In genomic region chr6:26577720-26578072, GRCh38 we compare ENCODE assay signal across 9 cellular contexts. TPM values are rescaled to one million over a fixed set of nuclear protein-coding genes. Genes with fewer than 3 reads are reported as not detected.
A peak's percentile ranks its signal among the peaks of the same experiment; 100 is the strongest.
DNase-seq lines count a peak whose midpoint lies in the region; ATAC-seq and TF ChIP-seq lines count a peak whose summit lies in the region.
"Had no signal": no experiment of that assay in that cellular context is flagged by ENCODE, and none has a peak within 500 bp of the region (broad histone marks: within the 10 kb centered on the region; RNA-seq: fewer than 3 reads in every experiment).

No MANE protein-coding gene starts in this region.

- peaks cover 30% of the 10 kb centered on the region for H3K4me1 Mint-ChIP-seq in activated CD8-positive, alpha-beta memory T cell treated with anti-CD3 and anti-CD28 coated beads, Interleukin-2, amount 10 ng/mL, durations not matched to agents 7 days and 5 days
- H3K4me1 Mint-ChIP-seq in activated CD8-positive, alpha-beta T cell treated with anti-CD3 and anti-CD28 coated beads, Interleukin-2, amount 10 ng/mL, durations not matched to agents 7 days and 5 days (ENCODE audit: low read depth): peaks cover 28% of the 10 kb centered on the region

- POLR2A ChIA-PET in activated CD8-positive, alpha-beta T cell treated with anti-CD3 and anti-CD28 coated beads, Interleukin-2, amount 10 ng/mL, durations not matched to agents 7 days and 5 days (lab: Charles Lee): interaction anchor here (0.9 kb wide), 1 partner anchor 305 kb away, joined by 3 read pairs; a partner anchor contains a TSS

- H4K20me1 ChIP-seq in hepatocyte (ENCODE audit: insufficient read depth, poor library complexity, severe bottlenecking): no peaks in the 10 kb centered on the region

- H3K27me3 ChIP-seq in hepatocyte (peaks cover 7% of the 10 kb centered on the region), spleen (replicated peaks in 1 of 7) (peaks cover 0 to 33% (median 9%) of the 10 kb centered on the region in 7 donors)

- peak overlapping the region; percentile 29 for H2AFZ ChIP-seq in hepatocyte

- peaks cover 4% of the 10 kb centered on the region for H3K36me3 Mint-ChIP-seq in activated CD8-positive, alpha-beta memory T cell treated with anti-CD3 and anti-CD28 coated beads, Interleukin-2, amount 10 ng/mL, durations not matched to agents 7 days and 5 days
- peaks cover 5% of the 10 kb centered on the region for H3K36me3 Mint-ChIP-seq in activated CD8-positive, alpha-beta T cell treated with anti-CD3 and anti-CD28 coated beads, Interleukin-2, amount 10 ng/mL, durations not matched to agents 7 days and 5 days (ENCODE audit: low read depth)

- H3K79me2 ChIP-seq in hepatocyte: no peaks in the 10 kb centered on the region

- peaks cover 7% of the 10 kb centered on the region for H3K9me3 Mint-ChIP-seq in activated CD8-positive, alpha-beta memory T cell treated with anti-CD3 and anti-CD28 coated beads, Interleukin-2, amount 10 ng/mL, durations not matched to agents 7 days and 5 days (ENCODE audit: low read depth)
- no peaks in the 10 kb centered on the region for H3K9me3 Mint-ChIP-seq in activated CD8-positive, alpha-beta T cell treated with anti-CD3 and anti-CD28 coated beads, Interleukin-2, amount 10 ng/mL, durations not matched to agents 7 days and 5 days (ENCODE audit: insufficient read depth)

- no peaks in the 10 kb centered on the region for H3K36me3 ChIP-seq in hepatocyte (replicated peaks; ENCODE audit: insufficient read depth, low read depth)
- H3K36me3 ChIP-seq in spleen: no peaks in the 10 kb centered on the region

- WGBS in hepatocyte (ENCODE audit: low lambda C conversion rate, missing lambda C conversion rate): 9% methylated on average over 17 of the region's 17 CpGs
- 27 to 41% (median 31%) methylated on average over 17 of the region's 17 CpGs for WGBS in spleen, 5 donors

- H3K27ac ChIP-seq in hepatocyte: no peak overlapping the region
- H3K27ac ChIP-seq in spleen: no peak overlapping the region

- peak overlapping the region; percentile 80 for H3K4me3 Mint-ChIP-seq in activated CD8-positive, alpha-beta memory T cell treated with anti-CD3 and anti-CD28 coated beads, Interleukin-2, amount 10 ng/mL, durations not matched to agents 7 days and 5 days
- H3K4me3 Mint-ChIP-seq in activated CD8-positive, alpha-beta T cell treated with anti-CD3 and anti-CD28 coated beads, Interleukin-2, amount 10 ng/mL, durations not matched to agents 7 days and 5 days: peak overlapping the region; percentile 78

- TF ChIP-seq CTCF in hepatocyte (IDR thresholded peaks at IDR 0.05; ENCODE audit: poor library complexity) (no peak), spleen (IDR thresholded peaks at IDR 0.05 in 8 of 11, conservative IDR thresholded peaks at IDR 0.05 in 3 of 11) (no peak)

- H3K9me2 ChIP-seq in hepatocyte (replicated peaks; ENCODE audit: insufficient read depth): no peaks in the 10 kb centered on the region

- no peak for ATAC-seq in activated CD8-positive, alpha-beta memory T cell treated with anti-CD3 and anti-CD28 coated beads, Interleukin-2, amount 10 ng/mL, durations not matched to agents 7 days and 5 days
- no peak for ATAC-seq in activated CD8-positive, alpha-beta T cell treated with anti-CD3 and anti-CD28 coated beads, Interleukin-2, amount 10 ng/mL, durations not matched to agents 7 days and 5 days
- ATAC-seq in GM19023 (IDR thresholded peaks at IDR 0.05; ENCODE audit: unreplicated experiment): no peak

- peak overlapping the region; percentile 68 for H3K27ac Mint-ChIP-seq in activated CD8-positive, alpha-beta memory T cell treated with anti-CD3 and anti-CD28 coated beads, Interleukin-2, amount 10 ng/mL, durations not matched to agents 7 days and 5 days
- peak overlapping the region; percentile 74 for H3K27ac Mint-ChIP-seq in activated CD8-positive, alpha-beta T cell treated with anti-CD3 and anti-CD28 coated beads, Interleukin-2, amount 10 ng/mL, durations not matched to agents 7 days and 5 days

- H3K27me3 Mint-ChIP-seq in activated CD8-positive, alpha-beta memory T cell treated with anti-CD3 and anti-CD28 coated beads, Interleukin-2, amount 10 ng/mL, durations not matched to agents 7 days and 5 days: peaks cover 16% of the 10 kb centered on the region
- peaks cover 22% of the 10 kb centered on the region for H3K27me3 Mint-ChIP-seq in activated CD8-positive, alpha-beta T cell treated with anti-CD3 and anti-CD28 coated beads, Interleukin-2, amount 10 ng/mL, durations not matched to agents 7 days and 5 days (ENCODE audit: low read depth)

- H3K4me1 ChIP-seq in hepatocyte (ENCODE audit: insufficient read depth): no peaks in the 10 kb centered on the region
- peaks cover 0 to 25% (median 7%) of the 10 kb centered on the region in 6 donors for H3K4me1 ChIP-seq in spleen

- no peak for DNase-seq in activated CD8-positive, alpha-beta memory T cell treated with anti-CD3 and anti-CD28 coated beads, Interleukin-2, amount 10 ng/mL, durations not matched to agents 7 days and 5 days
- DNase-seq in activated CD8-positive, alpha-beta memory T cell treated with anti-CD3 and anti-CD28 coated beads for 24 hours: no peak
- DNase-seq in activated CD8-positive, alpha-beta T cell treated with anti-CD3 and anti-CD28 coated beads, Interleukin-2, amount 10 ng/mL, durations not matched to agents 7 days and 5 days: no peak
- DNase-seq in hepatocyte (ENCODE audit: low spot score) (no peak), spleen (peak; percentile 21), dedifferentiated amniotic fluid mesenchymal stem cell (ENCODE audit: extremely low spot score) (no peak), middle frontal gyrus (ENCODE audit: extremely low spot score, low spot score) (no peak)
- DNase-seq: NK-92 treated with Interleukin-12 subunit alpha and Interleukin-12 subunit beta, amount 100 ng/mL, for 24 hours had no signal

- no peaks in the 10 kb centered on the region for H3K9me3 ChIP-seq in hepatocyte (ENCODE audit: low read depth)
- peaks cover 5 to 22% (median 15%) of the 10 kb centered on the region in 8 donors for H3K9me3 ChIP-seq in spleen

- CTCF ChIA-PET in activated CD8-positive, alpha-beta memory T cell treated with anti-CD3 and anti-CD28 coated beads, Interleukin-2, amount 10 ng/mL, durations not matched to agents 7 days and 5 days (lab: Charles Lee): interaction anchor here (1.4 to 2.5 kb wide), 3 partner anchors 9 to 255 kb away, joined by 5 to 14 read pairs (median 6); no protein-coding TSS in a partner anchor
- CTCF ChIA-PET in activated CD8-positive, alpha-beta T cell treated with anti-CD3 and anti-CD28 coated beads, Interleukin-2, amount 10 ng/mL, durations not matched to agents 7 days and 5 days (lab: Charles Lee): interaction anchor here (1.5 to 20.0 kb wide), 3 partner anchors 9 to 255 kb away, joined by 7 to 298 read pairs (median 8); no protein-coding TSS in a partner anchor

- peak overlapping the region; percentile 74 for H3K4me2 ChIP-seq in hepatocyte

- no peak for TF ChIP-seq POLR2A in spleen (IDR thresholded peaks at IDR 0.05)

- intact Hi-C loops in spleen (cut with DNase I; ENCODE audit: low total_unique reads): loop anchor here (10.0 kb wide), 1 partner anchor 233 kb away; no protein-coding TSS in a partner anchor

- peak overlapping the region; percentile 18 for H3K4me3 ChIP-seq in hepatocyte
- H3K4me3 ChIP-seq in spleen: peak overlapping the region in 5 of 8 donors; percentile 15 to 46 (median 26)

RNA-seq across cellular contexts. Expression of gene ABT1, which starts 19.1 kb away (rescaled TPM):
- total RNA-seq in activated CD8-positive, alpha-beta memory T cell treated with anti-CD3 and anti-CD28 coated beads, Interleukin-2, amount 10 ng/mL, durations not matched to agents 7 days and 5 days: 10 to 100 TPM; 23.4 to 30.0 TPM
- total RNA-seq in activated CD8-positive, alpha-beta T cell treated with anti-CD3 and anti-CD28 coated beads, Interleukin-2, amount 10 ng/mL, durations not matched to agents 7 days and 5 days: 10 to 100 TPM; 25.0 to 25.3 TPM
- total RNA-seq in hepatocyte (23.3 and 23.4 TPM in 2 replicates), spleen (10 to 100 TPM; 14.9 to 21.4 (median 18.6) TPM)
- polyA plus RNA-seq in hepatocyte (30.4 and 32.1 TPM in 2 replicates), spleen (10 to 100 TPM; 20.2 to 26.2 (median 23.9) TPM)

RNA-seq across cellular contexts. Expression of gene HMGN4, which starts 39.5 kb away (rescaled TPM):
- 10 to 100 TPM; 75.6 to 78.4 TPM for total RNA-seq in activated CD8-positive, alpha-beta memory T cell treated with anti-CD3 and anti-CD28 coated beads, Interleukin-2, amount 10 ng/mL, durations not matched to agents 7 days and 5 days
- total RNA-seq in activated CD8-positive, alpha-beta T cell treated with anti-CD3 and anti-CD28 coated beads, Interleukin-2, amount 10 ng/mL, durations not matched to agents 7 days and 5 days: 10 to 100 TPM; 80.8 to 84.9 TPM
- 53.5 and 67.1 TPM in 2 replicates for total RNA-seq in hepatocyte
- polyA plus RNA-seq in hepatocyte: 35.9 and 41.2 TPM in 2 replicates
- 10 to 100 TPM; 47.2 to 68.4 (median 58.2) TPM for total RNA-seq in spleen
- polyA plus RNA-seq in spleen: 10 to 100 TPM; 33.3 to 52.0 (median 51.4) TPM
